In the genomic region with DNA sequence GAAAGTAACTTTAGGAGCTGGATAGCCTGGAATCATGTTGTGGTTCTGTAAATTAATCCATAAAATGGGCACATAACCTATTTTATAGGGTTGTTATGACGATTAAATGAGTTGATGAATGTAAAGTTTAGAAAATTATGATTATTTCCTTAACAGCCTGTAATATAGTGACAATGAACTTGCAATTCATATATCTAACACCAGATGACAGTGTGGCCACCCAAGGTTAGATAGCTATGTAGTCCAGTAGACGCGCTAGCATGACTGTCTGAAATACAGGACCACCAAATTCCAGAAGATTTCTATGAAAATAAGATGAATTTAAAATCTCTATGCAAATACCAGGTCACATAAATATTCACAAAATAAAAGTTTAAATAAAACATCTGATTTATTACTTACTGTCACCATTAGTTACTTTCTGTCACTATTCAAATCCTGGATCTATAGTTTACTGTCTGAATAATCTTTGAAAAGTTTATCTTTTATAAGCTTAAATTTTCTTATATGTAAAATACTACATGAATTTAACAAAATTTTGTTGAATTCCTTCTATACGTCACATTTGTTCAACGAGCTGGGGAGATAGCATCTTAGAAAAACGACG, we compare ENCODE assay signal across 9 cellular contexts. TPM values are rescaled to one million over a fixed set of nuclear protein-coding genes. Genes with fewer than 3 reads are reported as not detected.
A peak's percentile ranks its signal among the peaks of the same experiment; 100 is the strongest.
DNase-seq lines count a peak whose midpoint lies in the region; ATAC-seq, FAIRE-seq and TF ChIP-seq lines count a peak whose summit lies in the region.
"Had no signal": no experiment of that assay in that cellular context is flagged by ENCODE, and none has a peak within 500 bp of the region (broad histone marks: within the 10 kb centered on the region; RNA-seq: fewer than 3 reads in every experiment).

No MANE protein-coding gene starts in this region.

- no peaks in the 10 kb centered on the region for H3K9me3 ChIP-seq in osteoblast (ENCODE audit: low read depth, low read length)

- peak; percentile 91 for ATAC-seq in HG03342 (IDR thresholded peaks at IDR 0.05; ENCODE audit: unreplicated experiment)

- FAIRE-seq in GM19239 (lab: Jason Lieb, UNC) (peak; percentile 89), RCC 7860 (lab: Jason Lieb, UNC) (peak; percentile 47)

- H3K4me3 ChIP-seq in epithelial cell of esophagus (ENCODE audit: low read length), result no peak overlapping the region
- no peak overlapping the region for H3K4me3 ChIP-seq in osteoblast (ENCODE audit: insufficient read depth, low read length)
- H3K4me3 ChIP-seq: BLaER1 treated with 17β-estradiol and CSF1 and Interleukin-3, amounts not matched to agents 10 nM and 100 nM had no signal

- TF ChIP-seq CTCF in epithelial cell of esophagus (IDR thresholded peaks at IDR 0.05; ENCODE audit: insufficient read depth, low read depth, low read length, missing control alignments) (peak; percentile 88), osteoblast (IDR thresholded peaks at IDR 0.05; ENCODE audit: extremely low read depth, low read depth, low read length) (peak; percentile 85)

- H4K20me1 ChIP-seq in osteoblast (ENCODE audit: insufficient read depth, low read length), result no peaks in the 10 kb centered on the region
- H4K20me1 ChIP-seq: BLaER1 treated with 17β-estradiol and CSF1 and Interleukin-3, amounts not matched to agents 10 nM and 100 nM had no signal

- H2AFZ ChIP-seq in osteoblast (ENCODE audit: low read length), result no peak overlapping the region

- DNase-seq in NCI-H146 (lab: John Stamatoyannopoulos, UW), result peak; percentile 17
- no peak for DNase-seq in NCI-H146 treated with DMSO at 0.1 percent for 48 hours (lab: John Stamatoyannopoulos, UW; ENCODE audit: unreplicated experiment)
- DNase-seq in GM19239 (ENCODE audit: insufficient read length, low spot score), result no peak
- peak; percentile 13 for DNase-seq in RCC 7860 (ENCODE audit: low spot score)
- DNase-seq in epithelial cell of esophagus (ENCODE audit: low read depth), result peak; percentile 60
- DNase-seq in osteoblast (ENCODE audit: insufficient read length, low spot score, missing footprints), result no peak
- DNase-seq in NCI-H2196 treated with DMSO at 0.1 percent for 48 hours (lab: John Stamatoyannopoulos, UW; ENCODE audit: unreplicated experiment), result no peak

- H3K4me1 ChIP-seq in osteoblast (ENCODE audit: insufficient read depth, low read length), result peaks cover 7% of the 10 kb centered on the region

- no peak overlapping the region for H3K27ac ChIP-seq in osteoblast (ENCODE audit: low read depth, low read length)
- H3K27ac ChIP-seq: BLaER1 treated with 17β-estradiol and CSF1 and Interleukin-3, amounts not matched to agents 10 nM and 100 nM had no signal

- no peaks in the 10 kb centered on the region for H3K79me2 ChIP-seq in osteoblast (ENCODE audit: insufficient read depth, low read length)

- H3K4me2 ChIP-seq in osteoblast (ENCODE audit: insufficient read depth, low read length), result no peak overlapping the region
- H3K4me2 ChIP-seq: BLaER1 treated with 17β-estradiol and CSF1 and Interleukin-3, amounts not matched to agents 10 nM and 100 nM had no signal

- no peaks in the 10 kb centered on the region for H3K36me3 ChIP-seq in osteoblast (ENCODE audit: insufficient read depth, low read length)
- H3K36me3 ChIP-seq: BLaER1 treated with 17β-estradiol and CSF1 and Interleukin-3, amounts not matched to agents 10 nM and 100 nM had no signal

- H3K27me3 ChIP-seq in osteoblast (ENCODE audit: insufficient read depth, low read length), result no peaks in the 10 kb centered on the region
- H3K27me3 ChIP-seq: BLaER1 treated with 17β-estradiol and CSF1 and Interleukin-3, amounts not matched to agents 10 nM and 100 nM had no signal

RNA-seq across cellular contexts. Expression of a gene that starts 26.1 kb away (rescaled TPM):
- total RNA-seq in osteoblast, result 8.0 and 10.3 TPM in 2 replicates

Comparison
In these comparisons a context has a peak if more than half of its experiments do, and no peak if none do; other contexts are left out.
1. DNase-seq: peak in NCI-H146 (single experiment), RCC 7860 (single experiment) and epithelial cell of esophagus (single experiment); none in NCI-H146 treated with DMSO at 0.1 percent for 48 hours (single experiment), GM19239 (single experiment), osteoblast (single experiment) and NCI-H2196 treated with DMSO at 0.1 percent for 48 hours (single experiment).